8 cellular contexts compared by ENCODE assay signal in genomic region chr22:46576556-46577351, GRCh38. TPM values are rescaled to one million over a fixed set of nuclear protein-coding genes. Genes with fewer than 3 reads are reported as not detected.
DNase-seq lines count a peak whose midpoint lies in the region; ATAC-seq and TF ChIP-seq lines count a peak whose summit lies in the region.

No MANE protein-coding gene starts in this region.

- no peak for TF ChIP-seq CTCF in mucosa of descending colon (IDR thresholded peaks at IDR 0.05)

- CTCF ChIA-PET in activated CD4-positive, alpha-beta memory T cell treated with anti-CD3 and anti-CD28 coated beads for 36 hours (lab: Charles Lee) = interaction anchor here (1.9 kb wide), 1 partner anchor 13 kb away, joined by 7 read pairs; no protein-coding TSS in a partner anchor

- H3K36me3 ChIP-seq in MG63 (no peaks in the 10 kb centered on the region), mucosa of descending colon (ENCODE audit: low read depth) (no peaks in the 10 kb centered on the region)
- H3K36me3 ChIP-seq in effector memory CD4-positive, alpha-beta T cell (ENCODE audit: control insufficient read depth, insufficient read depth, low read length) = no peaks in the 10 kb centered on the region

- no peak overlapping the region for H3K27ac Mint-ChIP-seq in activated CD4-positive, alpha-beta memory T cell treated with anti-CD3 and anti-CD28 coated beads for 36 hours

- no peaks in the 10 kb centered on the region for H3K27me3 ChIP-seq in MG63
- H3K27me3 ChIP-seq in effector memory CD4-positive, alpha-beta T cell (replicated peaks; ENCODE audit: control insufficient read depth, insufficient read depth, low read length, poor library complexity, severe bottlenecking) = no peaks in the 10 kb centered on the region

- peak overlapping the region; percentile 72 for H3K4me3 Mint-ChIP-seq in activated CD4-positive, alpha-beta memory T cell treated with anti-CD3 and anti-CD28 coated beads for 36 hours

- intact Hi-C loops in activated CD4-positive, alpha-beta memory T cell treated with anti-CD3 and anti-CD28 coated beads for 36 hours (cut with micrococcal nuclease) = loop anchor here (5.0 kb wide), 1 partner anchor 36 kb away; no protein-coding TSS in a partner anchor
- intact Hi-C loops in mucosa of descending colon (cut with DNase I, micrococcal nuclease) = no loop called here

- peaks cover 2% of the 10 kb centered on the region for H3K36me3 Mint-ChIP-seq in activated CD4-positive, alpha-beta memory T cell treated with anti-CD3 and anti-CD28 coated beads for 36 hours

- H3K4me1 Mint-ChIP-seq in activated CD4-positive, alpha-beta memory T cell treated with anti-CD3 and anti-CD28 coated beads for 36 hours (ENCODE audit: low read depth) = peaks cover 18% of the 10 kb centered on the region

- H3K27ac ChIP-seq in effector memory CD4-positive, alpha-beta T cell (ENCODE audit: insufficient read depth, low read length, poor library complexity, severe bottlenecking) = peak overlapping the region; percentile 44

- no peaks in the 10 kb centered on the region for H3K9me3 ChIP-seq in MG63
- no peaks in the 10 kb centered on the region for H3K9me3 ChIP-seq in effector memory CD4-positive, alpha-beta T cell (ENCODE audit: control insufficient read depth, low read length)
- peaks cover 5% of the 10 kb centered on the region for H3K9me3 ChIP-seq in mucosa of descending colon

- POLR2A ChIA-PET in activated CD4-positive, alpha-beta memory T cell treated with anti-CD3 and anti-CD28 coated beads for 36 hours (lab: Charles Lee) = no interaction called here

- ATAC-seq in mucosa of descending colon (peak; percentile 31), HG03571 (IDR thresholded peaks at IDR 0.05; ENCODE audit: unreplicated experiment) (no peak)
- ATAC-seq in stimulated activated naive CD8-positive, alpha-beta T cell treated with anti-CD3 and anti-CD28 coated beads, Interleukin-15, Interleukin-2, amounts not matched to agents 100 U/mL and 50 U/mL, for 24 hours = peak; percentile 70

- H3K4me1 ChIP-seq in effector memory CD4-positive, alpha-beta T cell (ENCODE audit: control insufficient read depth, insufficient read depth, low read length, poor library complexity, severe bottlenecking) = peaks cover 24% of the 10 kb centered on the region
- peaks cover 59% of the 10 kb centered on the region for H3K4me1 ChIP-seq in mucosa of descending colon (ENCODE audit: low read depth)

- peaks cover 9% of the 10 kb centered on the region for H3K9me3 Mint-ChIP-seq in activated CD4-positive, alpha-beta memory T cell treated with anti-CD3 and anti-CD28 coated beads for 36 hours

- no peaks in the 10 kb centered on the region for H3K27me3 Mint-ChIP-seq in activated CD4-positive, alpha-beta memory T cell treated with anti-CD3 and anti-CD28 coated beads for 36 hours

- DNase-seq in SHP77 (lab: John Stamatoyannopoulos, UW) = peak; percentile 46 to 65
- no peak for DNase-seq in SHP77 treated with DMSO at 0.1 percent for 48 hours (lab: John Stamatoyannopoulos, UW)
- DNase-seq in MG63 = peak; percentile 55
- peak; percentile 53 for DNase-seq in activated CD4-positive, alpha-beta memory T cell treated with anti-CD3 and anti-CD28 coated beads for 36 hours
- DNase-seq in effector memory CD4-positive, alpha-beta T cell = peak; percentile 38 to 48 (median 46)
- DNase-seq in mucosa of descending colon = peak; percentile 73 to 78 (median 74)
- peak; percentile 75 for DNase-seq in stimulated activated naive CD8-positive, alpha-beta T cell treated with anti-CD3 and anti-CD28 coated beads, Interleukin-15, Interleukin-2, amounts not matched to agents 100 U/mL and 50 U/mL, for 24 hours

- H3K4me3 ChIP-seq in MG63 (peak overlapping the region; percentile 54), mucosa of descending colon (peak overlapping the region; percentile 74)
- peak overlapping the region; percentile 62 for H3K4me3 ChIP-seq in effector memory CD4-positive, alpha-beta T cell (ENCODE audit: insufficient read depth, low read depth, low read length, poor library complexity, severe bottlenecking)

RNA-seq across cellular contexts. Expression of gene CELSR1, which starts 39.3 kb away (rescaled TPM):
- 0.30 and 0.59 TPM in 2 replicates for total RNA-seq in MG63 (2014; rRNA removed; shearing (Covaris generic); ENCODE audit: low replicate concordance)
- under 1 TPM; 0.24 to 0.36 TPM for total RNA-seq in activated CD4-positive, alpha-beta memory T cell treated with anti-CD3 and anti-CD28 coated beads for 36 hours
- total RNA-seq in mucosa of descending colon = 1 to 10 TPM; 1.9 to 4.2 (median 2.5) TPM

RNA-seq across cellular contexts. Expression of gene GRAMD4, which starts 43.4 kb away (rescaled TPM):
- total RNA-seq in MG63 (2014; rRNA removed; shearing (Covaris generic); ENCODE audit: low replicate concordance) = 3.4 and 10.8 TPM in 2 replicates
- total RNA-seq in activated CD4-positive, alpha-beta memory T cell treated with anti-CD3 and anti-CD28 coated beads for 36 hours = 10 to 100 TPM; 50.4 to 52.0 TPM
- total RNA-seq in mucosa of descending colon = 100 to 1,000 TPM; 114 to 203 (median 197) TPM
